ENCODE assay signal across 8 cellular contexts in genomic region chr12:56629459-56630179, GRCh38. TPM values are rescaled to one million over a fixed set of nuclear protein-coding genes. Genes with fewer than 3 reads are reported as not detected.
DNase-seq lines count a peak whose midpoint lies in the region; ATAC-seq and TF ChIP-seq lines count a peak whose summit lies in the region.

No MANE protein-coding gene starts in this region.

- H3K27me3 ChIP-seq in ovary, result no peaks in the 10 kb centered on the region

- no peaks in the 10 kb centered on the region for H3K36me3 ChIP-seq in ovary

- peak; percentile 64 for DNase-seq in NCI-H69 (lab: John Stamatoyannopoulos, UW)
- DNase-seq in activated gamma-delta T cell (lab: John Stamatoyannopoulos, UW), result peak; percentile 22
- DNase-seq in glomerular visceral epithelial cell (ENCODE audit: extremely low spot score), result peak; percentile 12
- DNase-seq in ovary, result peak in 4 of 5 donors; percentile 37 to 62 (median 56)
- no peak for DNase-seq in NCI-H1105 treated with DMSO at 0.1 percent for 48 hours (lab: John Stamatoyannopoulos, UW)
- DNase-seq in SHP77 treated with DMSO at 0.1 percent for 48 hours (lab: John Stamatoyannopoulos, UW), result no peak

- H3K4me3 ChIP-seq in ovary, result peak overlapping the region; percentile 81

- H3K4me1 ChIP-seq in ovary (ENCODE audit: insufficient read depth), result peaks cover 20% of the 10 kb centered on the region

- peak overlapping the region; percentile 96 for H3K27ac ChIP-seq in 22Rv1
- peak overlapping the region; percentile 85 to 98 for H3K27ac ChIP-seq in ovary

- WGBS in ovary, 3 donors, result 1% methylated on average over 38 to 46 of the region's 46 CpGs

- H3K9me3 ChIP-seq in ovary, result no peaks in the 10 kb centered on the region

- peak; percentile 1 for ATAC-seq in GM19351 (IDR thresholded peaks at IDR 0.05; ENCODE audit: unreplicated experiment)

- intact Hi-C loops in ovary (cut with DNase I), result loop anchor here in 3 of 4 donors (5.0 to 10.0 kb wide), 3 partner anchors 107 to 895 kb away; partner anchors contain the start of gene RBMS2 (in 1 of the 3)

- TF ChIP-seq CTCF in 22Rv1 (IDR thresholded peaks at IDR 0.05), result no peak
- TF ChIP-seq CTCF in ovary (IDR thresholded peaks at IDR 0.05), result no peak

- no peak for TF ChIP-seq POLR2A in ovary (IDR thresholded peaks at IDR 0.05)

- TF ChIP-seq EP300 in ovary (IDR thresholded peaks at IDR 0.05), result no peak

RNA-seq across cellular contexts. Expression of gene BAZ2A, which starts 0.5 kb away (rescaled TPM):
- total RNA-seq in ovary, result 100 to 1,000 TPM in 2 of 7 donors, 10 to 100 TPM in 5; 49.4 to 105 (median 77.5) TPM
- 10 to 100 TPM; 38.3 to 93.6 TPM for polyA plus RNA-seq in ovary

RNA-seq across cellular contexts. Expression of gene ATP5F1B, which starts 16.2 kb away (rescaled TPM):
- total RNA-seq in ovary, result 100 to 1,000 TPM; 201 to 334 (median 273) TPM
- 100 to 1,000 TPM; 237 to 809 TPM for polyA plus RNA-seq in ovary

RNA-seq across cellular contexts. Expression of gene PTGES3, which starts 58.5 kb away (rescaled TPM):
- 100 to 1,000 TPM; 109 to 328 (median 212) TPM for total RNA-seq in ovary
- polyA plus RNA-seq in ovary, result 100 to 1,000 TPM; 215 to 299 TPM

Comparison
In these comparisons a context has a peak if more than half of its experiments do, and no peak if none do; other contexts are left out.
1. DNase-seq: peak in NCI-H69 (single experiment), activated gamma-delta T cell (single experiment), glomerular visceral epithelial cell (single experiment) and ovary (4 of 5); none in NCI-H1105 treated with DMSO at 0.1 percent for 48 hours (single experiment) and SHP77 treated with DMSO at 0.1 percent for 48 hours (single experiment).